Comparison of ENCODE assay signal across 1 cellular context in the genomic region with DNA sequence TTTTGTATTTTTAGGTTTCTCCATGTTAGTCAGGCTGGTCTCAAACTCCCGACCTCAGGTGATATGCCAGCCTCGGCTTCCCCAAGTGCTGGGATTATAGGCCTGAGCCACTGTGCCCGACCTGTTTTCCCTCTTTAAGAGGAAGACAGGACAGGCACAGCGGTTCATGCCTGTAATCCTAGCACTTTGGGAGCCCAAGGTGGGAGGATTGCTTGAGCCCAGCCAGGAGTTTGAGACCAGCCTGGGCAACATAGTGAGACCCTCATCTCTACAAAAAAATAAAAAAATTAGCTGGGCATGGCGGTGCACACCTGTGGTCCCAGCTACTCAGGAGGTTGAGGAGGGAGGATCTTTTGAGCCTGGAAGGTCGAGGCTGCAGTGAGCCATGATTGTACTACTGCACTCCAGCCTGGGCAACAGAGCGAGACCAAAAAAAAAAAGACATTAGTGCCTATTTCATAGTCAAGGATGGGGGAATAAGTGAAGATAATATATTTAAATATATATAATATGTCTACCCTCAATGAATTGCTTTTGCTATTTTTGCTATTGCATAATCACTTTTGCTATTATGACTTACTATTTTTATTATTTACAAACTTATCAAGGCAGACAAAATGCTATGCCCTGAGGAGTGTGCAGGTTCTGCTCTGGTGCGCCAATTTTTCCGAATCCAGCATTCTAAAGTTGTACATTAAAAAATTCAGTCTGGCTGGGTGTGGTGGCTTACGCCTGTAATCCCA.
TF ChIP-seq lines count a peak whose summit lies in the region.

No MANE protein-coding gene starts in this region.

TF ChIP-seq in K562, 482 proteins besides CTCF, POLR2A, EP300 and RAD21:
- peak; percentile 19; the same call in 1 of the 2 replicates for TF ChIP-seq CEBPB (tag; IDR thresholded peaks at IDR 0.05)
- TF ChIP-seq, protein P1, sequence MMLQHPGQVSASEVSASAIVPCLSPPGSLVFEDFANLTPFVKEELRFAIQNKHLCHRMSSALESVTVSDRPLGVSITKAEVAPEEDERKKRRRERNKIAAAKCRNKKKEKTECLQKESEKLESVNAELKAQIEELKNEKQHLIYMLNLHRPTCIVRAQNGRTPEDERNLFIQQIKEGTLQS (IDR thresholded peaks at IDR 0.05): 0 out of 2 replicates have a peak, but pooled peaks have one; percentile 17
- TF ChIP-seq, protein P1 (CRISPR knock-in tag; conservative IDR thresholded peaks at IDR 0.05): no peak
- no peak for TF ChIP-seq CEBPG (CRISPR knock-in tag; IDR thresholded peaks at IDR 0.05)
- peak; percentile 55 to 90; a peak in 3 of 4 replicates for TF ChIP-seq CEBPG (tag; conservative IDR thresholded peaks at IDR 0.05 in 1 of 2, IDR thresholded peaks at IDR 0.05 in 1 of 2)
- no peak for TF ChIP-seq NR2F6 (CRISPR knock-in tag; IDR thresholded peaks at IDR 0.05)
TF ChIP-seq in K562: peak in this region for 3.
